8 cellular contexts compared by ENCODE assay signal in genomic region chr9:34611811-34612787, GRCh38. TPM values are rescaled to one million over a fixed set of nuclear protein-coding genes. Genes with fewer than 3 reads are reported as not detected.
DNase-seq lines count a peak whose midpoint lies in the region; ATAC-seq and TF ChIP-seq lines count a peak whose summit lies in the region.

Gene RPP25L (minus strand): TSS chr9:34612097. CDS start chr9:34611296, 801 bp downstream.

- ATAC-seq in GM18870 (IDR thresholded peaks at IDR 0.05; ENCODE audit: unreplicated experiment) (peak; percentile 45), HG03108 (IDR thresholded peaks at IDR 0.05; ENCODE audit: unreplicated experiment) (peak; percentile 81), right lobe of liver (peak; percentile 93 to 98 (median 96))

- peaks cover 0 to 28% (median 10%) of the 10 kb centered on the region in 4 donors for H3K4me1 ChIP-seq in right lobe of liver

- DNase-seq in AG09319 (ENCODE audit: extremely low read depth, low read depth) (peak; percentile 38), NCI-H446 (lab: John Stamatoyannopoulos, UW) (peak; percentile 86 to 94), dermis microvascular lymphatic vessel endothelial cell (ENCODE audit: low read depth in 2 of 2) (peak in 1 of 2 donors; percentile 85), right lobe of liver (peak; percentile 91 to 93 (median 91))
- peak; percentile 68 to 72 for DNase-seq in activated CD4-positive, alpha-beta T cell treated with anti-CD3 and anti-CD28 coated beads, Interleukin-2, amount 50 U/mL, for 4 hours
- peak; percentile 79 for DNase-seq in stimulated activated CD4-positive, alpha-beta T cell treated with anti-CD3 and anti-CD28 coated beads, Interleukin-4, amount 100 ng/mL, for 24 hours

- peaks cover 0 to 13% (median under 1%) of the 10 kb centered on the region in 4 donors for H3K36me3 ChIP-seq in right lobe of liver

- TF ChIP-seq POLR2A in right lobe of liver (IDR thresholded peaks at IDR 0.05) = peak; percentile 93

- intact Hi-C loops in right lobe of liver (cut with DNase I) = no loop called here

- H3K4me3 ChIP-seq in right lobe of liver = peak within 1 kb of the TSS; percentile 62 to 85 (median 74)

- TF ChIP-seq CTCF in AG09319 (IDR thresholded peaks at IDR 0.05; ENCODE audit: low read depth, low read length) = no peak; the same call in 1 of the 2 replicates
- no peak for TF ChIP-seq CTCF in right lobe of liver (IDR thresholded peaks at IDR 0.05)

- peak within 1 kb of the TSS; percentile 86 to 89 (median 86) for H3K27ac ChIP-seq in right lobe of liver

- no peaks in the 10 kb centered on the region for H3K9me3 ChIP-seq in right lobe of liver

- H3K27me3 ChIP-seq in right lobe of liver = no peaks in the 10 kb centered on the region

- 2% methylated on average over 33 of the region's 77 CpGs for WGBS in right lobe of liver (ENCODE audit: insufficient coverage, low coverage, low lambda C conversion rate, missing lambda C conversion rate)

RNA-seq across cellular contexts. Expression of gene RPP25L, which starts in this region (rescaled TPM):
- 16.9 and 17.7 TPM in 2 replicates for total RNA-seq in dermis microvascular lymphatic vessel endothelial cell
- 10 to 100 TPM; 15.2 to 29.1 (median 25.0) TPM for total RNA-seq in right lobe of liver

Comparison
In these comparisons a context has a peak if more than half of its experiments do, and no peak if none do; other contexts are left out.
1. ATAC-seq: peak in every context shown above with its lines; median percentile 96 in right lobe of liver; 81 in HG03108; 45 in GM18870.